Comparison of ENCODE assay signal across 13 cellular contexts in the genomic region with DNA sequence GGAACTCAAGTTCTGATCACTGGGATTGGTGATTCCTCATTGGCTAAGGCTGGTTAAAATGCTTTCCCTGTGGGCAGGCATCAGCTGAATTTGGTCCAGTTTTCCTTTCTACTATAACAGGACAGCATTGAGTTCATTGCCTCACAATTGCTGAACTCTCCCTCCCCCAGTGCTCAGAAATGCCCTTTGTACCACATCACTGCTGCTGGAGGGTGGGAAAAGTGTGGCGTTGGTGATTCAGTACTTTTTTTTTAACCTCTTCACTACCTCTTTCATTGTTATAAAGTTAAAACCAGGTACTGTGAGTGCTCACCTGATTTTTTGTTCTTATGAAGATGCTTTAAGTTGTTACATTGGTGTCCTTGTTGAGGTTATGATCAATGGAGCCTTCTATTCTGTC.
DNase-seq lines count a peak whose midpoint lies in the region; ATAC-seq and TF ChIP-seq lines count a peak whose summit lies in the region.
"Had no signal": no experiment of that assay in that cellular context is flagged by ENCODE, and none has a peak within 500 bp of the region (broad histone marks: within the 10 kb centered on the region; RNA-seq: fewer than 3 reads in every experiment).

No MANE protein-coding gene starts in this region.

- H3K9me3 Mint-ChIP-seq in activated naive CD4-positive, alpha-beta T cell treated with anti-CD3 and anti-CD28 coated beads, Interleukin-2, amount 50 U/mL, for 24 hours, result peaks cover 19% of the 10 kb centered on the region
- peaks cover 15% of the 10 kb centered on the region for H3K9me3 Mint-ChIP-seq in activated naive CD4-positive, alpha-beta T cell treated with anti-CD3 and anti-CD28 coated beads, Interleukin-2, amount 10 ng/mL, durations not matched to agents 7 days and 5 days

- no peak for ATAC-seq in HG02798 (IDR thresholded peaks at IDR 0.05; ENCODE audit: poor library complexity, unreplicated experiment)

- no peak for DNase-seq in activated naive CD4-positive, alpha-beta T cell treated with anti-CD3 and anti-CD28 coated beads, Interleukin-2, amount 10 ng/mL, durations not matched to agents 7 days and 5 days
- no peak for DNase-seq in PC-9
- peak; percentile 28 for DNase-seq in fibroblast of pulmonary artery (ENCODE audit: low read depth)
- peak; percentile 65 for DNase-seq in renal cortical epithelial cell (ENCODE audit: low read depth)
- no peak for DNase-seq in GOT3 (lab: John Stamatoyannopoulos, UW)
- no peak for DNase-seq in smooth muscle cell (lab: John Stamatoyannopoulos, UW; ENCODE audit: unreplicated experiment)
- DNase-seq: 8988T; CD4-positive, CD25-positive, alpha-beta regulatory T cell; DMS79 treated with DMSO at 0.1 percent for 48 hours; EL had no signal

- no peak for TF ChIP-seq CTCF in PC-9 (conservative IDR thresholded peaks at IDR 0.05)
- no peak for TF ChIP-seq CTCF in fibroblast of pulmonary artery (IDR thresholded peaks at IDR 0.05; ENCODE audit: low read length, missing control alignments)
- TF ChIP-seq CTCF in smooth muscle cell (IDR thresholded peaks at IDR 0.05; ENCODE audit: borderline replicate concordance, insufficient read depth, poor library complexity, severe bottlenecking), result no peak

- H3K27ac Mint-ChIP-seq in activated naive CD4-positive, alpha-beta T cell treated with anti-CD3 and anti-CD28 coated beads, Interleukin-2, amount 50 U/mL, for 24 hours, result peak overlapping the region; percentile 18
- H3K27ac Mint-ChIP-seq in activated naive CD4-positive, alpha-beta T cell treated with anti-CD3 and anti-CD28 coated beads, Interleukin-2, amount 10 ng/mL, durations not matched to agents 7 days and 5 days, result no peak overlapping the region
- H3K27ac Mint-ChIP-seq: CD4-positive, CD25-positive, alpha-beta regulatory T cell had no signal

- H3K9me3 ChIP-seq in PC-9 (ENCODE audit: insufficient read depth, low read depth) (peaks cover 4% of the 10 kb centered on the region; the same call in 1 of the 2 replicates), smooth muscle cell (replicated peaks; ENCODE audit: low read depth) (no peaks in the 10 kb centered on the region)

- no peak overlapping the region for H3K4me3 Mint-ChIP-seq in activated naive CD4-positive, alpha-beta T cell treated with anti-CD3 and anti-CD28 coated beads, Interleukin-2, amount 50 U/mL, for 24 hours
- H3K4me3 Mint-ChIP-seq in activated naive CD4-positive, alpha-beta T cell treated with anti-CD3 and anti-CD28 coated beads, Interleukin-2, amount 10 ng/mL, durations not matched to agents 7 days and 5 days, result no peak overlapping the region
- H3K4me3 Mint-ChIP-seq: CD4-positive, CD25-positive, alpha-beta regulatory T cell had no signal

- H3K9ac ChIP-seq in smooth muscle cell (ENCODE audit: low read depth), result no peak overlapping the region
- H3K9ac ChIP-seq: BLaER1 treated with 17β-estradiol and CSF1 and Interleukin-3, amounts not matched to agents 10 nM and 100 nM had no signal

- H3K4me1 ChIP-seq in PC-9 (replicated peaks; ENCODE audit: insufficient read depth) (peaks cover 10% of the 10 kb centered on the region), smooth muscle cell (ENCODE audit: low read depth) (no peaks in the 10 kb centered on the region)
- H3K4me1 ChIP-seq: BLaER1 treated with 17β-estradiol and CSF1 and Interleukin-3, amounts not matched to agents 10 nM and 100 nM had no signal

- H4K20me1 ChIP-seq in PC-9 (ENCODE audit: insufficient read depth) (no peaks in the 10 kb centered on the region), smooth muscle cell (ENCODE audit: low read depth) (no peaks in the 10 kb centered on the region)
- H4K20me1 ChIP-seq: BLaER1 treated with 17β-estradiol and CSF1 and Interleukin-3, amounts not matched to agents 10 nM and 100 nM had no signal

- H3K4me3 ChIP-seq in PC-9 (no peak overlapping the region), fibroblast of pulmonary artery (replicated peaks; ENCODE audit: low read depth, low read length) (no peak overlapping the region), smooth muscle cell (no peak overlapping the region)
- H3K4me3 ChIP-seq: BLaER1 treated with 17β-estradiol and CSF1 and Interleukin-3, amounts not matched to agents 10 nM and 100 nM had no signal

- peaks cover 6% of the 10 kb centered on the region for H3K4me1 Mint-ChIP-seq in activated naive CD4-positive, alpha-beta T cell treated with anti-CD3 and anti-CD28 coated beads, Interleukin-2, amount 50 U/mL, for 24 hours
- no peaks in the 10 kb centered on the region for H3K4me1 Mint-ChIP-seq in activated naive CD4-positive, alpha-beta T cell treated with anti-CD3 and anti-CD28 coated beads, Interleukin-2, amount 10 ng/mL, durations not matched to agents 7 days and 5 days
- H3K4me1 Mint-ChIP-seq: CD4-positive, CD25-positive, alpha-beta regulatory T cell had no signal

- peak overlapping the region; percentile 61; the same call in 1 of the 2 replicates for H2AFZ ChIP-seq in PC-9
- H2AFZ ChIP-seq in smooth muscle cell (ENCODE audit: low read depth), result no peak overlapping the region

- intact Hi-C loops in PC-9 (cut with micrococcal nuclease; ENCODE audit: unreplicated experiment), result no loop called here

- no peaks in the 10 kb centered on the region for H3K27me3 Mint-ChIP-seq in activated naive CD4-positive, alpha-beta T cell treated with anti-CD3 and anti-CD28 coated beads, Interleukin-2, amount 50 U/mL, for 24 hours
- H3K27me3 Mint-ChIP-seq in activated naive CD4-positive, alpha-beta T cell treated with anti-CD3 and anti-CD28 coated beads, Interleukin-2, amount 10 ng/mL, durations not matched to agents 7 days and 5 days, result no peaks in the 10 kb centered on the region

- WGBS in smooth muscle cell (ENCODE audit: low lambda C conversion rate), result 55% methylated on average over 1 of the region's 1 CpG

- H3K36me3 ChIP-seq in PC-9 (ENCODE audit: low read depth) (no peaks in the 10 kb centered on the region), smooth muscle cell (ENCODE audit: low read depth) (no peaks in the 10 kb centered on the region)
- H3K36me3 ChIP-seq: BLaER1 treated with 17β-estradiol and CSF1 and Interleukin-3, amounts not matched to agents 10 nM and 100 nM had no signal

- no TSS peak for BruUV-seq in PC-9 (replicated peaks; lab: Mats Ljungman, UMichigan)

- H3K27ac ChIP-seq in PC-9, result no peak overlapping the region
- H3K27ac ChIP-seq in smooth muscle cell (ENCODE audit: low read depth), result no peak overlapping the region
- H3K27ac ChIP-seq: BLaER1 treated with 17β-estradiol and CSF1 and Interleukin-3, amounts not matched to agents 10 nM and 100 nM had no signal

- H3K36me3 Mint-ChIP-seq in activated naive CD4-positive, alpha-beta T cell treated with anti-CD3 and anti-CD28 coated beads, Interleukin-2, amount 50 U/mL, for 24 hours, result peaks cover 9% of the 10 kb centered on the region
- no peaks in the 10 kb centered on the region for H3K36me3 Mint-ChIP-seq in activated naive CD4-positive, alpha-beta T cell treated with anti-CD3 and anti-CD28 coated beads, Interleukin-2, amount 10 ng/mL, durations not matched to agents 7 days and 5 days
- H3K36me3 Mint-ChIP-seq: CD4-positive, CD25-positive, alpha-beta regulatory T cell had no signal

- CTCF ChIA-PET in activated naive CD4-positive, alpha-beta T cell treated with anti-CD3 and anti-CD28 coated beads, Interleukin-2, amount 10 ng/mL, durations not matched to agents 7 days and 5 days (lab: Charles Lee), result no interaction called here
- CTCF ChIA-PET in PC-9 (lab: Charles Lee), result no interaction called here

- POLR2A ChIA-PET in PC-9 (lab: Charles Lee; ENCODE audit: unreplicated experiment), result no interaction called here

- no peaks in the 10 kb centered on the region for H3K9me2 ChIP-seq in PC-9 (ENCODE audit: insufficient read depth)

- H3K4me2 ChIP-seq in PC-9 (peak overlapping the region; percentile 18; the same call in 1 of the 2 replicates), smooth muscle cell (no peak overlapping the region)
- H3K4me2 ChIP-seq: BLaER1 treated with 17β-estradiol and CSF1 and Interleukin-3, amounts not matched to agents 10 nM and 100 nM had no signal

- H3F3A ChIP-seq in PC-9 (ENCODE audit: insufficient read depth, low read depth) (no peaks in the 10 kb centered on the region), smooth muscle cell (ENCODE audit: low read depth) (no peaks in the 10 kb centered on the region)

- no peaks in the 10 kb centered on the region for H3K27me3 ChIP-seq in PC-9 (ENCODE audit: insufficient read depth, low read depth)
- H3K27me3 ChIP-seq in smooth muscle cell (ENCODE audit: low read depth), result no peaks in the 10 kb centered on the region
- H3K27me3 ChIP-seq: BLaER1 treated with 17β-estradiol and CSF1 and Interleukin-3, amounts not matched to agents 10 nM and 100 nM had no signal

- H3K79me2 ChIP-seq in PC-9 (ENCODE audit: low read depth), result no peaks in the 10 kb centered on the region
- H3K79me2 ChIP-seq in smooth muscle cell (ENCODE audit: low read depth), result no peaks in the 10 kb centered on the region

Comparison
In these comparisons a context has a peak if more than half of its experiments do, and no peak if none do; other contexts are left out.
1. DNase-seq: peak in fibroblast of pulmonary artery (single experiment) and renal cortical epithelial cell (single experiment); none in activated naive CD4-positive, alpha-beta T cell treated with anti-CD3 and anti-CD28 coated beads, Interleukin-2, amount 10 ng/mL, durations not matched to agents 7 days and 5 days (single experiment), PC-9 (0 of 2), GOT3 (single experiment) and smooth muscle cell (single experiment).